Comparison of ENCODE assay signal across 28 cellular contexts in genomic region chr9:130793589-130793988, GRCh38.
"Had no signal": no experiment of that assay in that cellular context is flagged by ENCODE, and none has a peak within 500 bp of the region (broad histone marks: within the 10 kb centered on the region; RNA-seq: fewer than 3 reads in every experiment).

No MANE protein-coding gene starts in this region.

- H3K36me3 ChIP-seq: adrenal gland, breast epithelium, SJCRH30 had no signal

- H3K4me3 ChIP-seq: adrenal gland, body of pancreas, breast epithelium, SJCRH30, SK-N-MC had no signal

- H3K4me3 Mint-ChIP-seq: activated CD4-positive, alpha-beta memory T cell treated with anti-CD3 and anti-CD28 coated beads for 36 hours; activated CD4-positive, alpha-beta T cell treated with anti-CD3 and anti-CD28 coated beads, Interleukin-2, amount 10 ng/mL, durations not matched to agents 7 days and 5 days; activated naive CD4-positive, alpha-beta T cell treated with anti-CD3 and anti-CD28 coated beads for 36 hours; activated T-cell treated with anti-CD3 and anti-CD28 coated beads, Interleukin-2, amount 50 U/mL, for 4 hours; activated T-helper 1 cell treated with anti-CD3 and anti-CD28 coated beads, Interleukin-12 subunit alpha, Interleukin-12 subunit beta, Interleukin-2, Interleukin-4 antibody, amounts not matched to agents 30 ng/mL and 10 ng/mL and 1 ng/mL, durations not matched to agents 14 hours and 24 hours and 36 hours; T-helper 2 cell treated with Interferon-gamma antibody and Interleukin-4, amounts not matched to agents 5 μg/mL and 100 μg/mL, for 36 hours had no signal

- H3K9me3 ChIP-seq: body of pancreas had no signal

- ATAC-seq: activated naive CD4-positive, alpha-beta T cell treated with anti-CD3 and anti-CD28 coated beads, Interleukin-2, amount 50 U/mL, for 72 hours; activated T-cell treated with anti-CD3 and anti-CD28 coated beads, Interleukin-2, amount 50 U/mL, for 4 hours; body of pancreas; Panc1 had no signal

- H3K27me3 Mint-ChIP-seq: activated CD4-positive, alpha-beta memory T cell treated with anti-CD3 and anti-CD28 coated beads for 36 hours; activated CD4-positive, alpha-beta T cell treated with anti-CD3 and anti-CD28 coated beads, Interleukin-2, amount 10 ng/mL, durations not matched to agents 7 days and 5 days had no signal

- H3K4me1 ChIP-seq: body of pancreas, breast epithelium, SJCRH30 had no signal

- H3K27me3 ChIP-seq: adrenal gland, body of pancreas, breast epithelium, SJCRH30 had no signal

- H3K27ac ChIP-seq: adrenal gland, body of pancreas, KMS-11, SJCRH30, SK-N-MC had no signal

- H3K4me1 Mint-ChIP-seq: activated CD4-positive, alpha-beta T cell treated with anti-CD3 and anti-CD28 coated beads, Interleukin-2, amount 10 ng/mL, durations not matched to agents 7 days and 5 days had no signal

- H3K27ac Mint-ChIP-seq: activated CD4-positive, alpha-beta memory T cell treated with anti-CD3 and anti-CD28 coated beads for 36 hours; activated CD4-positive, alpha-beta T cell treated with anti-CD3 and anti-CD28 coated beads, Interleukin-2, amount 10 ng/mL, durations not matched to agents 7 days and 5 days; activated naive CD4-positive, alpha-beta T cell treated with anti-CD3 and anti-CD28 coated beads for 36 hours; activated naive CD4-positive, alpha-beta T cell treated with anti-CD3 and anti-CD28 coated beads, Interleukin-2, amount 50 U/mL, for 72 hours; activated T-helper 1 cell treated with anti-CD3 and anti-CD28 coated beads, Interleukin-12 subunit alpha, Interleukin-12 subunit beta, Interleukin-2, Interleukin-4 antibody, amounts not matched to agents 30 ng/mL and 10 ng/mL and 1 ng/mL, durations not matched to agents 14 hours and 24 hours and 36 hours; T-helper 2 cell treated with Interferon-gamma antibody and Interleukin-4, amounts not matched to agents 5 μg/mL and 100 μg/mL, for 36 hours had no signal

- H3K4me2 ChIP-seq: KMS-11 had no signal

- DNase-seq: activated CD4-positive, alpha-beta memory T cell treated with anti-CD3 and anti-CD28 coated beads for 36 hours; activated CD4-positive, alpha-beta T cell treated with anti-CD3 and anti-CD28 coated beads, Interleukin-2, amount 10 ng/mL, durations not matched to agents 7 days and 5 days; activated CD8-positive, alpha-beta memory T cell treated with anti-CD3 and anti-CD28 coated beads, Interleukin-2, amount 50 U/mL, for 4 hours; activated gamma-delta T cell treated with Interleukin-2 at 50 U/mL for 16 hours; activated naive CD4-positive, alpha-beta T cell treated with anti-CD3 and anti-CD28 coated beads for 36 hours; activated T-cell treated with anti-CD3 and anti-CD28 coated beads for 4 hours; activated T-cell treated with anti-CD3 and anti-CD28 coated beads, Interleukin-2, amount 50 U/mL, for 4 hours; body of pancreas; MM.1S; MV-4-11; NCI-H1092; NCI-H1436 treated with DMSO at 0.1 percent for 48 hours; NCI-H187; NCI-H2081; NCI-H2171 treated with DMSO at 0.1 percent for 48 hours; NCI-H2227 treated with DMSO at 0.1 percent for 48 hours; NCI-H446; NCI-H524; SHP77; SJCRH30 had no signal

- H3K9ac ChIP-seq: KMS-11 had no signal
